ENCODE assay signal across 28 cellular contexts in the genomic region with DNA sequence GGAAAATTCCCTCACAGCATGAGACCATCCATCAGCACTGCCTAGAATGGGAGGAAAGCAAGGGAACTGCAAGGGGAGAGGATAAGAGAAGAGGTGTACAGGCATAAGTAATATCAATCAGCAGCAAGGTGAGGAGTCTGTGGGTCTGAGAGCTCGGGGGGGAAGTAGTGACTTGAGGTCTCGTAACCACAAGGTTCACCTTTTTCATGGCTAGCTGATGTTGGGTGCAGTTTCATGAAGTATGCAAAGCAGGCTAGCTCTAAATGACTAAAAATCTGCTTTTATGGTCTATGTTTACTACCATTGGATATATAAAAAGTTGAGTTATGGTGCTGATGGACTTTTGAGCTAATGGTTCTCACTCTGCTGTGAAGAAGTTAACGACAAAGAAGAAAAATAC. TPM values are rescaled to one million over a fixed set of nuclear protein-coding genes. Genes with fewer than 3 reads are reported as not detected.
DNase-seq lines count a peak whose midpoint lies in the region; ATAC-seq, FAIRE-seq and TF ChIP-seq lines count a peak whose summit lies in the region.
"Had no signal": no experiment of that assay in that cellular context is flagged by ENCODE, and none has a peak within 500 bp of the region (broad histone marks: within the 10 kb centered on the region; RNA-seq: fewer than 3 reads in every experiment).

No MANE protein-coding gene starts in this region.

- H3K4me1 ChIP-seq in kidney (ENCODE audit: control insufficient read depth in 1 of 2, insufficient read depth in 1 of 2, low read depth in 1 of 2, low read length in 2 of 2) = no peaks in the 10 kb centered on the region
- H3K4me1 ChIP-seq: SJSA1 had no signal

- H3K9me3 ChIP-seq in kidney (ENCODE audit: control insufficient read depth in 1 of 2, low read length in 2 of 2) = peaks cover 0 to 11% of the 10 kb centered on the region in 2 donors
- H3K9me3 ChIP-seq: SJSA1 had no signal

- no peak overlapping the region for H3K27ac ChIP-seq in kidney (ENCODE audit: low read depth in 2 of 2, low read length in 2 of 2)
- H3K27ac ChIP-seq: PC-9, SJSA1 had no signal

- intact Hi-C loops in kidney (cut with DNase I) = no loop called here

- no peak for DNase-seq in central memory CD4-positive, alpha-beta T cell
- DNase-seq in Kasumi-1 (lab: John Stamatoyannopoulos, UW) = no peak
- DNase-seq in kidney = no peak
- no peak for DNase-seq in activated gamma-delta T cell (lab: John Stamatoyannopoulos, UW)
- DNase-seq: activated CD8-positive, alpha-beta memory T cell treated with anti-CD3 and anti-CD28 coated beads, Interleukin-2, amount 10 ng/mL, durations not matched to agents 7 days and 5 days; activated gamma-delta T cell treated with Interleukin-2 at 50 U/mL for 16 hours; aorta; CD4-positive, CD25-positive, alpha-beta regulatory T cell; DMS53; H9; hypothalamus; NCI-H1105; NCI-H69; PC-9; small intestine; stimulated activated CD4-positive, alpha-beta T cell treated with anti-CD3 and anti-CD28 coated beads, Interleukin-4, amount 100 ng/mL, for 4 hours; stimulated activated CD8-positive, alpha-beta memory T cell treated with anti-CD3 and anti-CD28 coated beads, Interleukin-4, amount 100 ng/mL, for 48 hours had no signal

- no peak overlapping the region for H3K9ac ChIP-seq in kidney (ENCODE audit: low read length in 2 of 2)

- H3K4me3 ChIP-seq in kidney (ENCODE audit: low read length in 2 of 2) = no peak overlapping the region
- H3K4me3 ChIP-seq: PC-9, SJSA1 had no signal

- TF ChIP-seq POLR2A in GM18505 (IDR thresholded peaks at IDR 0.05; ENCODE audit: borderline replicate concordance, extremely low read depth, insufficient read depth, insufficient read length) = no peak

- no peaks in the 10 kb centered on the region for H3K36me3 ChIP-seq in kidney (ENCODE audit: control insufficient read depth in 1 of 2, insufficient read depth in 2 of 2, low read length in 2 of 2)
- H3K36me3 ChIP-seq: SJSA1 had no signal

- no peak for TF ChIP-seq CTCF in kidney (IDR thresholded peaks at IDR 0.05; ENCODE audit: borderline replicate concordance, extremely low read depth, insufficient read depth)

- ATAC-seq in GM18505 (IDR thresholded peaks at IDR 0.05; ENCODE audit: unreplicated experiment) (peak; percentile 82), GM19351 (IDR thresholded peaks at IDR 0.05; ENCODE audit: unreplicated experiment) (peak; percentile 98), GM21786 (IDR thresholded peaks at IDR 0.05; ENCODE audit: unreplicated experiment) (peak; percentile 97), HG03432 (IDR thresholded peaks at IDR 0.05; ENCODE audit: unreplicated experiment) (peak; percentile 98)
- ATAC-seq: activated CD4-positive, CD25-positive, alpha-beta regulatory T cell treated with anti-CD3 and anti-CD28 coated beads, Interleukin-2, amount 50 U/mL, for 24 hours; activated CD8-positive, alpha-beta memory T cell treated with anti-CD3 and anti-CD28 coated beads, Interleukin-2, amount 10 ng/mL, durations not matched to agents 7 days and 5 days; natural killer cell treated with Interleukin-12 subunit alpha and Interleukin-12 subunit beta and Interleukin-15 and Interleukin-18, amount 100 ng/mL, for 72 hours had no signal

- no peak for FAIRE-seq in kidney (lab: Jason Lieb, UNC)
- FAIRE-seq: small intestine had no signal

RNA-seq across cellular contexts. Expression of gene OR4C6, which starts 35.8 kb away (rescaled TPM):
- not detected for total RNA-seq in kidney
- not detected for polyA plus RNA-seq in kidney (ENCODE audit: insufficient read depth, low read depth, low replicate concordance)
- total RNA-seq: activated CD8-positive, alpha-beta memory T cell treated with anti-CD3 and anti-CD28 coated beads, Interleukin-2, amount 10 ng/mL, durations not matched to agents 7 days and 5 days; aorta; CD4-positive, CD25-positive, alpha-beta regulatory T cell; cerebellum; H9; mesenteric fat pad; natural killer cell treated with Interleukin-12 subunit alpha and Interleukin-12 subunit beta and Interleukin-15 and Interleukin-18, amount 100 ng/mL, for 72 hours; PC-9; progenitor cell of endocrine pancreas; SJSA1; T-helper 2 cell treated with Interferon-gamma antibody and Interleukin-4, amounts not matched to agents 100 ng/mL and 5 ng/mL, for 36 hours had no signal
- polyA plus RNA-seq: aorta; CD4-positive, CD25-positive, alpha-beta regulatory T cell; small intestine had no signal

RNA-seq across cellular contexts. Expression of gene OR4S2, which starts 49.7 kb away (rescaled TPM):
- total RNA-seq in kidney = not detected
- polyA plus RNA-seq in kidney (ENCODE audit: insufficient read depth, low read depth, low replicate concordance) = not detected
- total RNA-seq: activated CD8-positive, alpha-beta memory T cell treated with anti-CD3 and anti-CD28 coated beads, Interleukin-2, amount 10 ng/mL, durations not matched to agents 7 days and 5 days; aorta; CD4-positive, CD25-positive, alpha-beta regulatory T cell; cerebellum; H9; mesenteric fat pad; natural killer cell treated with Interleukin-12 subunit alpha and Interleukin-12 subunit beta and Interleukin-15 and Interleukin-18, amount 100 ng/mL, for 72 hours; PC-9; progenitor cell of endocrine pancreas; SJSA1; T-helper 2 cell treated with Interferon-gamma antibody and Interleukin-4, amounts not matched to agents 100 ng/mL and 5 ng/mL, for 36 hours had no signal
- polyA plus RNA-seq: CD4-positive, CD25-positive, alpha-beta regulatory T cell; small intestine had no signal
